In the genomic region with DNA sequence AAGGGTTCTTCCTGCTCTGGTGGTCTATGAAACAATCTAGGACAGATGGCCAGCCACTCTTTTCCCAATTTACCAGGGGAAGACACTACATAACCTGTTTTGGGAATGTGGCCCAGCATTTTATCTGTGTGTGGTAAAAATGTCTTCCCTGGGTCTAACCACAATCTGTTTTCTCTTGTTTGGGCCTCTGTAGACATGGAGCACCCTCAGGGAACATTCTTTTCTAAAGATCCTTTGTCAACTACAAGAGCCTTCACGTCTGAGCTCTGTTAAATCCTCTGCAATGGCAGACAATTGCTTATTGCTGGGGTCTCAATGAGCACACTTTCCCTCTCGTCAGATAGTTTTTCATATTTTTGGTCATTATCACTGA, we compare ENCODE assay signal across 16 cellular contexts. TPM values are rescaled to one million over a fixed set of nuclear protein-coding genes. Genes with fewer than 3 reads are reported as not detected.
A peak's percentile ranks its signal among the peaks of the same experiment; 100 is the strongest.
DNase-seq lines count a peak whose midpoint lies in the region; TF ChIP-seq lines count a peak whose summit lies in the region.
"Had no signal": no experiment of that assay in that cellular context is flagged by ENCODE, and none has a peak within 500 bp of the region (broad histone marks: within the 10 kb centered on the region; RNA-seq: fewer than 3 reads in every experiment).

No MANE protein-coding gene starts in this region.

- H3K4me1 ChIP-seq in SJSA1 (replicated peaks) (peaks cover 44% of the 10 kb centered on the region), thyroid gland (peaks cover 0 to 15% of the 10 kb centered on the region in 2 donors)
- H3K4me1 ChIP-seq: adrenal gland, Peyer's patch had no signal

- peaks cover 3% of the 10 kb centered on the region for H3K9me3 Mint-ChIP-seq in activated CD4-positive, alpha-beta T cell treated with anti-CD3 and anti-CD28 coated beads, Interleukin-2, amount 10 ng/mL, durations not matched to agents 24 days and 14 days
- H3K9me3 Mint-ChIP-seq: dendritic cell treated with granulocyte-macrophage colony-stimulating factor and Interleukin-4, amounts not matched to agents 40 ng/mL and 50 ng/mL, for 4 days; stimulated activated naive B cell treated with anti-CD40 and anti-IgM and Interleukin-4, amounts not matched to agents 10 μg/mL and 1 μg/mL and 100 μg/mL, for 72 hours had no signal

- H3K4me3 Mint-ChIP-seq in activated CD4-positive, alpha-beta T cell treated with anti-CD3 and anti-CD28 coated beads, Interleukin-2, amount 10 ng/mL, durations not matched to agents 24 days and 14 days = peak overlapping the region; percentile 6
- H3K4me3 Mint-ChIP-seq: dendritic cell treated with granulocyte-macrophage colony-stimulating factor and Interleukin-4, amounts not matched to agents 40 ng/mL and 50 ng/mL, for 4 days; stimulated activated naive B cell treated with anti-CD40 and anti-IgM and Interleukin-4, amounts not matched to agents 10 μg/mL and 1 μg/mL and 100 μg/mL, for 72 hours had no signal

- H3K9me3 ChIP-seq in SJSA1 (replicated peaks) (no peaks in the 10 kb centered on the region), thyroid gland (no peaks in the 10 kb centered on the region)
- H3K9me3 ChIP-seq: adrenal gland, Caco-2, Peyer's patch had no signal

- no peaks in the 10 kb centered on the region for H3K36me3 Mint-ChIP-seq in activated CD4-positive, alpha-beta T cell treated with anti-CD3 and anti-CD28 coated beads, Interleukin-2, amount 10 ng/mL, durations not matched to agents 24 days and 14 days (ENCODE audit: low read depth)
- H3K36me3 Mint-ChIP-seq: stimulated activated naive B cell treated with anti-CD40 and anti-IgM and Interleukin-4, amounts not matched to agents 10 μg/mL and 1 μg/mL and 100 μg/mL, for 72 hours had no signal

- peaks cover 3% of the 10 kb centered on the region for H3K27me3 Mint-ChIP-seq in activated CD4-positive, alpha-beta T cell treated with anti-CD3 and anti-CD28 coated beads, Interleukin-2, amount 10 ng/mL, durations not matched to agents 24 days and 14 days
- H3K27me3 Mint-ChIP-seq: dendritic cell treated with granulocyte-macrophage colony-stimulating factor and Interleukin-4, amounts not matched to agents 40 ng/mL and 50 ng/mL, for 4 days had no signal

- H3K27me3 ChIP-seq in SJSA1 (replicated peaks) (no peaks in the 10 kb centered on the region), thyroid gland (no peaks in the 10 kb centered on the region), dorsolateral prefrontal cortex (peaks cover 0 to 88% (median 23%) of the 10 kb centered on the region in 45 donors)
- H3K27me3 ChIP-seq: adrenal gland, Peyer's patch had no signal

- H3K36me3 ChIP-seq in SJSA1 = no peaks in the 10 kb centered on the region
- no peaks in the 10 kb centered on the region for H3K36me3 ChIP-seq in thyroid gland
- H3K36me3 ChIP-seq: adrenal gland, Peyer's patch had no signal

- TF ChIP-seq POLR2A in thyroid gland (IDR thresholded peaks at IDR 0.05) = no peak

- WGBS in thyroid gland, 2 donors = 83 to 95% methylated on average over 2 of the region's 2 CpGs

- H3K27ac Mint-ChIP-seq in activated CD4-positive, alpha-beta T cell treated with anti-CD3 and anti-CD28 coated beads, Interleukin-2, amount 10 ng/mL, durations not matched to agents 24 days and 14 days = no peak overlapping the region
- H3K27ac Mint-ChIP-seq: stimulated activated naive B cell treated with anti-CD40 and anti-IgM and Interleukin-4, amounts not matched to agents 10 μg/mL and 1 μg/mL and 100 μg/mL, for 72 hours had no signal

- H3K27ac ChIP-seq in SJSA1 = peak overlapping the region; percentile 89
- peak overlapping the region in 2 of 3 donors; percentile 24 to 38 for H3K27ac ChIP-seq in thyroid gland
- H3K27ac ChIP-seq in dorsolateral prefrontal cortex = no peak overlapping the region
- H3K27ac ChIP-seq: adrenal gland, Peyer's patch had no signal

- H3K4me3 ChIP-seq in SJSA1 (no peak overlapping the region), fibroblast of pulmonary artery (replicated peaks; ENCODE audit: low read depth, low read length) (no peak overlapping the region), thyroid gland (replicated peaks in 1 of 3) (no peak overlapping the region), dorsolateral prefrontal cortex (no peak overlapping the region)
- H3K4me3 ChIP-seq: adrenal gland, Peyer's patch had no signal

- TF ChIP-seq CTCF in fibroblast of pulmonary artery (IDR thresholded peaks at IDR 0.05; ENCODE audit: low read length, missing control alignments) (no peak), thyroid gland (IDR thresholded peaks at IDR 0.05) (no peak), dorsolateral prefrontal cortex (IDR thresholded peaks at IDR 0.05 in 54 of 56, conservative IDR thresholded peaks at IDR 0.05 in 2 of 56; ENCODE audit: low read depth in 1 of 56, partially characterized antibody in 56 of 56) (no peak)

- no peak for DNase-seq in activated CD4-positive, alpha-beta T cell treated with anti-CD3 and anti-CD28 coated beads, Interleukin-2, amount 10 ng/mL, durations not matched to agents 24 days and 14 days
- DNase-seq in activated CD4-positive, alpha-beta T cell treated with anti-CD3 and anti-CD28 coated beads, Interleukin-2, amount 50 U/mL, for 4 hours = no peak
- DNase-seq in SJSA1 (ENCODE audit: low read depth in 1 of 2, low spot score in 2 of 2) = peak; percentile 37 to 66
- DNase-seq in fibroblast of pulmonary artery (ENCODE audit: low read depth) = peak; percentile 25
- no peak for DNase-seq in thyroid gland
- no peak for DNase-seq in dorsolateral prefrontal cortex
- DNase-seq in activated naive CD4-positive, alpha-beta T cell treated with anti-CD3 and anti-CD28 coated beads, Interleukin-2, amount 50 U/mL, for 16 hours = no peak
- no peak for DNase-seq in NCI-H510A (lab: John Stamatoyannopoulos, UW)
- DNase-seq: Caco-2; NCI-H510A treated with DMSO at 0.1 percent for 48 hours; Peyer's patch; stimulated activated naive B cell treated with anti-CD40 and anti-IgM and Interleukin-4, amounts not matched to agents 10 μg/mL and 1 μg/mL and 100 μg/mL, for 72 hours; T1000 had no signal

- H3K4me1 Mint-ChIP-seq in activated CD4-positive, alpha-beta T cell treated with anti-CD3 and anti-CD28 coated beads, Interleukin-2, amount 10 ng/mL, durations not matched to agents 24 days and 14 days = peaks cover 11% of the 10 kb centered on the region
- H3K4me1 Mint-ChIP-seq: stimulated activated naive B cell treated with anti-CD40 and anti-IgM and Interleukin-4, amounts not matched to agents 10 μg/mL and 1 μg/mL and 100 μg/mL, for 72 hours had no signal

- intact Hi-C loops in activated CD4-positive, alpha-beta T cell treated with anti-CD3 and anti-CD28 coated beads, Interleukin-2, amount 10 ng/mL, durations not matched to agents 24 days and 14 days (cut with micrococcal nuclease) = loop anchor here (1.0 to 5.0 kb wide), 3 partner anchors 23 to 95 kb away; no protein-coding TSS in a partner anchor
- intact Hi-C loops in thyroid gland (cut with DNase I) = no loop called here
- intact Hi-C loops in dorsolateral prefrontal cortex (cut with DNase I) = no loop called here

RNA-seq across cellular contexts. Expression of a gene that starts 35.5 kb away (rescaled TPM):
- total RNA-seq in activated CD4-positive, alpha-beta T cell treated with anti-CD3 and anti-CD28 coated beads, Interleukin-2, amount 10 ng/mL, durations not matched to agents 24 days and 14 days = not detected in 2 replicates
- not detected in 2 replicates for total RNA-seq in SJSA1 (2014; rRNA removed; shearing (Covaris generic))
- total RNA-seq in thyroid gland (not detected), dorsolateral prefrontal cortex (under 1 TPM in 1 of 120 experiments, not detected in 119; 0.36 TPM)
- total RNA-seq: adrenal gland, Peyer's patch, skeletal muscle tissue had no signal

Comparison
In these comparisons a context has a peak if more than half of its experiments do, and no peak if none do; other contexts are left out.
1. DNase-seq: peak in SJSA1 (2 of 2) and fibroblast of pulmonary artery (single experiment); none in activated CD4-positive, alpha-beta T cell treated with anti-CD3 and anti-CD28 coated beads, Interleukin-2, amount 10 ng/mL, durations not matched to agents 24 days and 14 days (single experiment), activated CD4-positive, alpha-beta T cell treated with anti-CD3 and anti-CD28 coated beads, Interleukin-2, amount 50 U/mL, for 4 hours (0 of 2), thyroid gland (0 of 2), dorsolateral prefrontal cortex (0 of 10), activated naive CD4-positive, alpha-beta T cell treated with anti-CD3 and anti-CD28 coated beads, Interleukin-2, amount 50 U/mL, for 16 hours (single experiment) and NCI-H510A (single experiment).
2. H3K27ac ChIP-seq: peak in SJSA1 (single experiment) and thyroid gland (2 of 3); none in dorsolateral prefrontal cortex (0 of 59).